16 cellular contexts compared by ENCODE assay signal in the genomic region with DNA sequence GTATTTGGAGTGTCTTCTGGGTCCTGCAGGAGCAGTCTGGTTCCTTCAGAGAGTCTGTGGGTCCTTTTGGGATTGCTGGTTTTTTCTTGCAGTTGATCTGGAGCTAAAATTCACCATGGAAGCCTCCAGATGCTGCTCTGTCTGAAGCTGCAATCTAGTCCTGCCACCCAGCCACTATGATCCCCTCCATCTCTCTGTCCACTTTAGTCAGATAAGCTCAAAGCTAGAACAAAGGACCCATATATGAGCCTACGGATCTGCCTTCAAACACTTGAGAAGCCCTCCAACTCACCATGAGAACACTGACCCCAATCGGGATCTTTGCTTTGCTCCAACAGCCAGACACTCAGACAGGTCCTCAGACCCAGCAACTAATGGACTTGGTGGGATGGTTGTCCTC. TPM values are rescaled to one million over a fixed set of nuclear protein-coding genes. Genes with fewer than 3 reads are reported as not detected.
A peak's percentile ranks its signal among the peaks of the same experiment; 100 is the strongest.
DNase-seq lines count a peak whose midpoint lies in the region; ATAC-seq, FAIRE-seq and TF ChIP-seq lines count a peak whose summit lies in the region.
"Had no signal": no experiment of that assay in that cellular context is flagged by ENCODE, and none has a peak within 500 bp of the region (broad histone marks: within the 10 kb centered on the region; RNA-seq: fewer than 3 reads in every experiment).

No MANE protein-coding gene starts in this region.

- H3K4me3 ChIP-seq in A549 (no peak overlapping the region), right cardiac atrium (ENCODE audit: low read length) (no peak overlapping the region)
- H3K4me3 ChIP-seq: GM23338, suprapubic skin had no signal

- CTCF ChIA-PET in A549 (lab: Yijun Ruan, JAX): interaction anchor here (1.4 kb wide), 1 partner anchor 183 kb away, joined by 6 read pairs; no protein-coding TSS in a partner anchor
- CTCF ChIA-PET in Calu3 (lab: Charles Lee): no interaction called here

- intact Hi-C loops in Calu3 (cut with micrococcal nuclease; ENCODE audit: unreplicated experiment) (loop anchor here (2.0 kb wide), 2 partner anchors 54 to 182 kb away; no protein-coding TSS in a partner anchor), natural killer cell (cut with micrococcal nuclease) (no loop called here), right cardiac atrium (cut with DNase I) (no loop called here)

- TF ChIP-seq CTCF in A549 (IDR thresholded peaks at IDR 0.05) (no peak), Calu3 (IDR thresholded peaks at IDR 0.05; ENCODE audit: unreplicated experiment) (no peak), natural killer cell (IDR thresholded peaks at IDR 0.05) (no peak)

- H3K9me3 ChIP-seq in A549 (no peaks in the 10 kb centered on the region), right cardiac atrium (ENCODE audit: control insufficient read depth, low read length) (no peaks in the 10 kb centered on the region)
- H3K9me3 ChIP-seq: suprapubic skin had no signal

- no peak for TF ChIP-seq POLR2A in A549 (IDR thresholded peaks at IDR 0.05; ENCODE audit: low read length)

- H3K4me1 Mint-ChIP-seq in Calu3 (ENCODE audit: low read depth, unreplicated experiment) (peaks cover 52% of the 10 kb centered on the region), natural killer cell (peaks cover 50 to 56% of the 10 kb centered on the region in 2 donors)
- peaks cover 18% of the 10 kb centered on the region for H3K4me1 Mint-ChIP-seq in activated T-helper 17 cell treated with anti-CD3 and anti-CD28 coated beads, Interleukin-2, amount 50 U/mL, for 72 hours

- H3K9me3 Mint-ChIP-seq in Calu3 (ENCODE audit: low read depth, unreplicated experiment) (peaks cover 6% of the 10 kb centered on the region), natural killer cell (peaks cover 0 to 2% of the 10 kb centered on the region in 2 donors)
- peaks cover 6% of the 10 kb centered on the region for H3K9me3 Mint-ChIP-seq in activated T-helper 17 cell treated with anti-CD3 and anti-CD28 coated beads, Interleukin-2, amount 50 U/mL, for 72 hours
- H3K9me3 Mint-ChIP-seq: GM23338, neural crest cell had no signal

- DNase-seq in A549 (ENCODE audit: low read depth in 1 of 2, low spot score in 1 of 2): no peak
- DNase-seq in Calu3: no peak
- DNase-seq in natural killer cell: no peak
- DNase-seq in right cardiac atrium: no peak
- no peak for DNase-seq in kidney glomerular epithelial cell (lab: John Stamatoyannopoulos, UW)
- no peak for DNase-seq in NCI-H2107 (lab: John Stamatoyannopoulos, UW)
- DNase-seq: activated CD8-positive, alpha-beta T cell treated with anti-CD3 and anti-CD28 coated beads, Interleukin-2, amount 10 ng/mL, durations not matched to agents 7 days and 5 days; COR-L47; NCI-H69 had no signal

- no TSS peak for BruUV-seq in Calu3 (replicated peaks; lab: Mats Ljungman, UMichigan)

- H3K4me3 Mint-ChIP-seq in Calu3 (ENCODE audit: low read depth, unreplicated experiment) (no peak overlapping the region), natural killer cell (peak overlapping the region; percentile 92)
- H3K4me3 Mint-ChIP-seq in activated T-helper 17 cell treated with anti-CD3 and anti-CD28 coated beads, Interleukin-2, amount 50 U/mL, for 72 hours: peak overlapping the region; percentile 83
- H3K4me3 Mint-ChIP-seq: GM23338, neural crest cell had no signal

- POLR2A ChIA-PET in A549 (lab: Yijun Ruan, JAX): no interaction called here

- H3K4me1 ChIP-seq in A549 (peaks cover 36% of the 10 kb centered on the region), right cardiac atrium (ENCODE audit: control insufficient read depth, insufficient read depth, low read length) (no peaks in the 10 kb centered on the region)
- H3K4me1 ChIP-seq: suprapubic skin had no signal

- no peak for FAIRE-seq in A549 (lab: Jason Lieb, UNC)
- FAIRE-seq: HTR-8/SVneo had no signal

- no peaks in the 10 kb centered on the region for H3K27me3 Mint-ChIP-seq in Calu3 (ENCODE audit: unreplicated experiment)
- no peaks in the 10 kb centered on the region for H3K27me3 Mint-ChIP-seq in activated T-helper 17 cell treated with anti-CD3 and anti-CD28 coated beads, Interleukin-2, amount 50 U/mL, for 72 hours
- H3K27me3 Mint-ChIP-seq in natural killer cell (ENCODE audit: low read depth in 2 of 2): no peaks in the 10 kb centered on the region

- peak overlapping the region; percentile 65 for H3K4me2 ChIP-seq in A549
- H3K4me2 ChIP-seq: GM23338 had no signal

- no peak for TF ChIP-seq EP300 in A549 (IDR thresholded peaks at IDR 0.05)

- 75% methylated on average over 2 of the region's 2 CpGs for WGBS in A549 (ENCODE audit: missing lambda C conversion rate)
- 89% methylated on average over 2 of the region's 2 CpGs for WGBS in right cardiac atrium

- H3K36me3 Mint-ChIP-seq in Calu3 (ENCODE audit: insufficient read depth, unreplicated experiment) (peaks cover 20% of the 10 kb centered on the region), natural killer cell (peaks cover 14% of the 10 kb centered on the region)
- H3K36me3 Mint-ChIP-seq in activated T-helper 17 cell treated with anti-CD3 and anti-CD28 coated beads, Interleukin-2, amount 50 U/mL, for 72 hours (ENCODE audit: low read depth): peaks cover 7% of the 10 kb centered on the region

- H3K27ac Mint-ChIP-seq in Calu3 (ENCODE audit: unreplicated experiment): peak overlapping the region; percentile 99
- peak overlapping the region; percentile 89 for H3K27ac Mint-ChIP-seq in activated T-helper 17 cell treated with anti-CD3 and anti-CD28 coated beads, Interleukin-2, amount 50 U/mL, for 72 hours
- peak overlapping the region; percentile 93 to 98 for H3K27ac Mint-ChIP-seq in natural killer cell
- H3K27ac Mint-ChIP-seq: GM23338 had no signal

- TF ChIP-seq RAD21 in A549 (conservative IDR thresholded peaks at IDR 0.05 in 1 of 2, IDR thresholded peaks at IDR 0.05 in 1 of 2): no peak

- ATAC-seq in A549 (no peak), natural killer cell (no peak), right cardiac atrium (no peak), GM21367 (IDR thresholded peaks at IDR 0.05; ENCODE audit: unreplicated experiment) (no peak)
- no peak for ATAC-seq in activated T-helper 17 cell treated with anti-CD3 and anti-CD28 coated beads, Interleukin-2, amount 50 U/mL, for 72 hours (replicated peaks)

- H3K27ac ChIP-seq in A549 (peak overlapping the region; percentile 69 to 77; a peak in 5 of 6 replicates), right cardiac atrium (ENCODE audit: low read length) (no peak overlapping the region)

- no peaks in the 10 kb centered on the region for H3K27me3 ChIP-seq in right cardiac atrium (ENCODE audit: control insufficient read depth, insufficient read depth)
- H3K27me3 ChIP-seq: suprapubic skin had no signal

TF ChIP-seq in A549, 52 proteins besides CTCF, POLR2A, EP300 and RAD21 (continues in another document):
- TF ChIP-seq HOXB13 (CRISPR knock-in tag; IDR thresholded peaks at IDR 0.05; ENCODE audit: low read depth) (no peak), ZFP36 (IDR thresholded peaks at IDR 0.05; ENCODE audit: borderline replicate concordance, partially characterized antibody) (no peak), GATA3 (IDR thresholded peaks at IDR 0.05; ENCODE audit: borderline replicate concordance) (no peak)
- TF ChIP-seq, protein P1, sequence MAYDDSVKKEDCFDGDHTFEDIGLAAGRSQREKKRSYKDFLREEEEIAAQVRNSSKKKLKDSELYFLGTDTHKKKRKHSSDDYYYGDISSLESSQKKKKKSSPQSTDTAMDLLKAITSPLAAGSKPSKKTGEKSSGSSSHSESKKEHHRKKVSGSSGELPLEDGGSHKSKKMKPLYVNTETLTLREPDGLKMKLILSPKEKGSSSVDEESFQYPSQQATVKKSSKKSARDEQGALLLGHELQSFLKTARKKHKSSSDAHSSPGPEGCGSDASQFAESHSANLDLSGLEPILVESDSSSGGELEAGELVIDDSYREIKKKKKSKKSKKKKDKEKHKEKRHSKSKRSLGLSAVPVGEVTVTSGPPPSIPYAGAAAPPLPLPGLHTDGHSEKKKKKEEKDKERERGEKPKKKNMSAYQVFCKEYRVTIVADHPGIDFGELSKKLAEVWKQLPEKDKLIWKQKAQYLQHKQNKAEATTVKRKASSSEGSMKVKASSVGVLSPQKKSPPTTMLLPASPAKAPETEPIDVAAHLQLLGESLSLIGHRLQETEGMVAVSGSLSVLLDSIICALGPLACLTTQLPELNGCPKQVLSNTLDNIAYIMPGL (CRISPR knock-in tag; IDR thresholded peaks at IDR 0.05; ENCODE audit: borderline replicate concordance): no peak
- TF ChIP-seq, protein P2, sequence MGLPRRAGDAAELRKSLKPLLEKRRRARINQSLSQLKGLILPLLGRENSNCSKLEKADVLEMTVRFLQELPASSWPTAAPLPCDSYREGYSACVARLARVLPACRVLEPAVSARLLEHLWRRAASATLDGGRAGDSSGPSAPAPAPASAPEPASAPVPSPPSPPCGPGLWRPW (IDR thresholded peaks at IDR 0.05): no peak
- TF ChIP-seq, protein P3, sequence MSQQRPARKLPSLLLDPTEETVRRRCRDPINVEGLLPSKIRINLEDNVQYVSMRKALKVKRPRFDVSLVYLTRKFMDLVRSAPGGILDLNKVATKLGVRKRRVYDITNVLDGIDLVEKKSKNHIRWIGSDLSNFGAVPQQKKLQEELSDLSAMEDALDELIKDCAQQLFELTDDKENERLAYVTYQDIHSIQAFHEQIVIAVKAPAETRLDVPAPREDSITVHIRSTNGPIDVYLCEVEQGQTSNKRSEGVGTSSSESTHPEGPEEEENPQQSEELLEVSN (IDR thresholded peaks at IDR 0.05; ENCODE audit: borderline replicate concordance, low read depth): no peak

RNA-seq across cellular contexts. Expression of a gene that starts 0.6 kb away (rescaled TPM):
- polyA plus RNA-seq in A549 (2011; rRNA removed) (11.6 and 13.8 TPM in 2 replicates), A549 (2017; fragmentation: RNase III; extraction: RNeasy Plus Mini Kit Qiagen cat#74134 plus additional on column Dnase treatment) (8.5 to 8.8 TPM (median 8.8 TPM) in 3 replicates), right cardiac atrium (3.1 TPM)
- 6.3 and 6.9 TPM in 2 replicates for polyA plus RNA-seq in A549 (2012; cell fraction: cytosol; rRNA removed)
- polyA plus RNA-seq in A549 (2012; cell fraction: nucleus; rRNA removed): 8.8 and 11.8 TPM in 2 replicates
- polyA minus RNA-seq in A549 (2011; rRNA and poly(A)+ RNA removed): 9.2 and 15.5 TPM in 2 replicates
- total RNA-seq in Calu3 (2022) (31.2 and 33.0 TPM in 2 replicates), natural killer cell (100 to 1,000 TPM in 1 of 3 donors, 10 to 100 TPM in 2; 72.7 to 110 (median 88.7) TPM), right cardiac atrium (1 to 10 TPM; 5.8 to 9.1 (median 7.2) TPM)
- 10 to 100 TPM; 17.8 to 22.0 TPM for total RNA-seq in activated T-helper 17 cell treated with anti-CD3 and anti-CD28 coated beads, Interleukin-2, amount 50 U/mL, for 72 hours
- total RNA-seq: fibroblast of villous mesenchyme, GM23338 had no signal

RNA-seq across cellular contexts. Expression of a gene that starts 50.6 kb away (rescaled TPM):
- polyA plus RNA-seq in A549 (2011; rRNA removed): 12.1 and 16.3 TPM in 2 replicates
- 10.1 and 13.5 TPM in 2 replicates for polyA plus RNA-seq in A549 (2012; cell fraction: cytosol; rRNA removed)
- 9.9 and 11.2 TPM in 2 replicates for polyA plus RNA-seq in A549 (2012; cell fraction: nucleus; rRNA removed)
- polyA plus RNA-seq in A549 (2017; fragmentation: RNase III; extraction: RNeasy Plus Mini Kit Qiagen cat#74134 plus additional on column Dnase treatment): 10.5 to 13.1 TPM (median 11.3 TPM) in 3 replicates
- polyA minus RNA-seq in A549 (2011; rRNA and poly(A)+ RNA removed): 32.7 and 34.1 TPM in 2 replicates
- 30.9 and 33.4 TPM in 2 replicates for total RNA-seq in Calu3 (2022)
- total RNA-seq in activated T-helper 17 cell treated with anti-CD3 and anti-CD28 coated beads, Interleukin-2, amount 50 U/mL, for 72 hours: 10 to 100 TPM; 44.2 to 46.9 TPM
- 100 to 1,000 TPM; 127 to 145 (median 144) TPM for total RNA-seq in natural killer cell
- total RNA-seq in right cardiac atrium: 100 to 1,000 TPM in 2 of 4 donors, 10 to 100 TPM in 2; 92.6 to 131 (median 113) TPM
- polyA plus RNA-seq in right cardiac atrium: 72.1 TPM
